In genomic region chr13:58160980-58161379, GRCh38 we compare ENCODE assay signal across 25 cellular contexts.
"Had no signal": no experiment of that assay in that cellular context is flagged by ENCODE, and none has a peak within 500 bp of the region (broad histone marks: within the 10 kb centered on the region; RNA-seq: fewer than 3 reads in every experiment).

No MANE protein-coding gene starts in this region.

- FAIRE-seq: colon, endothelial cell of umbilical vein, islet of Langerhans, keratinocyte had no signal

- H3K27ac ChIP-seq: coronary artery, dorsolateral prefrontal cortex, esophagus squamous epithelium, gastrocnemius medialis, heart right ventricle, left lung, lower lobe of right lung had no signal

- DNase-seq: dermis blood vessel endothelial cell; dorsolateral prefrontal cortex; effector CD4-positive, alpha-beta T cell; effector memory CD4-positive, alpha-beta T cell; esophagus squamous epithelium; foreskin fibroblast; foreskin melanocyte; gastrocnemius medialis; glutamatergic neuron; head of caudate nucleus; heart right ventricle; hippocampal formation; left cardiac atrium; left lung; left ventricle myocardium superior; lower lobe of right lung; mesenchymal stem cell; mucosa of descending colon had no signal

- H3K27me3 ChIP-seq: dorsolateral prefrontal cortex, esophagus squamous epithelium, gastrocnemius medialis, heart right ventricle, left lung had no signal

- H3K4me1 ChIP-seq: esophagus squamous epithelium, gastrocnemius medialis, heart right ventricle, left lung, lower lobe of right lung had no signal

- H3K4me3 Mint-ChIP-seq: mesothelial cell of epicardium had no signal

- H3K36me3 ChIP-seq: esophagus squamous epithelium, gastrocnemius medialis, heart right ventricle, left lung, lower lobe of right lung had no signal

- H3K9me3 Mint-ChIP-seq: mesothelial cell of epicardium had no signal

- H3K9me3 ChIP-seq: esophagus squamous epithelium, gastrocnemius medialis, heart right ventricle, left lung, lower lobe of right lung had no signal

- H3K4me3 ChIP-seq: coronary artery, dorsolateral prefrontal cortex, esophagus squamous epithelium, gastrocnemius medialis, heart right ventricle, left lung, lower lobe of right lung, mucosa of descending colon had no signal

- ATAC-seq: esophagus mucosa, gastrocnemius medialis, heart right ventricle, left cardiac atrium, left lung, left ventricle myocardium superior, lower lobe of right lung, mucosa of descending colon had no signal

- H3K4me1 Mint-ChIP-seq: mesothelial cell of epicardium had no signal

- H3K27ac Mint-ChIP-seq: mesothelial cell of epicardium had no signal

- H3K36me3 Mint-ChIP-seq: mesothelial cell of epicardium had no signal
